In genomic region chr11:72422414-72422813, GRCh38 we compare ENCODE assay signal across 17 cellular contexts.
"Had no signal": no experiment of that assay in that cellular context is flagged by ENCODE, and none has a peak within 500 bp of the region (broad histone marks: within the 10 kb centered on the region; RNA-seq: fewer than 3 reads in every experiment).

No MANE protein-coding gene starts in this region.

- H3K4me1 ChIP-seq: transverse colon had no signal

- H3K4me3 ChIP-seq: spleen, transverse colon had no signal

- H3K27ac ChIP-seq: brain microvascular endothelial cell, neutrophil, spleen, transverse colon had no signal

- H3K9me3 ChIP-seq: neutrophil, spleen, transverse colon had no signal

- H3K36me3 ChIP-seq: neutrophil, transverse colon had no signal

- H3K27me3 ChIP-seq: brain microvascular endothelial cell, neutrophil, spleen, transverse colon had no signal

- ATAC-seq: activated T-cell treated with anti-CD3 and anti-CD28 coated beads, Interleukin-2, amount 50 U/mL, for 4 hours; left colon; naive thymus-derived CD4-positive, alpha-beta T cell; sciatic nerve; stimulated activated memory B cell treated with anti-CD40 and anti-IgM and Interleukin-4, amounts not matched to agents 10 μg/mL and 1 μg/mL and 100 μg/mL, for 72 hours had no signal

- DNase-seq: activated CD4-positive, alpha-beta memory T cell treated with anti-CD3 and anti-CD28 coated beads for 36 hours; activated CD4-positive, CD25-positive, alpha-beta regulatory T cell treated with anti-CD3 and anti-CD28 coated beads, Interleukin-2, amount 50 U/mL, for 72 hours; activated effector memory CD4-positive, alpha-beta T cell treated with anti-CD3 and anti-CD28 coated beads, Interleukin-2, amount 50 U/mL, for 16 hours; activated naive CD8-positive, alpha-beta T cell treated with anti-CD3 and anti-CD28 coated beads for 36 hours; activated T-cell treated with anti-CD3 and anti-CD28 coated beads, Interleukin-2, amount 50 U/mL, for 4 hours; brain microvascular endothelial cell; endodermal cell; erythroblast; left colon; mammary epithelial cell; naive thymus-derived CD4-positive, alpha-beta T cell; spleen; stimulated activated CD4-positive, alpha-beta T cell treated with anti-CD3 and anti-CD28 coated beads, Interleukin-1b, Interleukin-23, amount 100 ng/mL, for 48 hours; transverse colon had no signal
